12 cellular contexts compared by ENCODE assay signal in the genomic region with DNA sequence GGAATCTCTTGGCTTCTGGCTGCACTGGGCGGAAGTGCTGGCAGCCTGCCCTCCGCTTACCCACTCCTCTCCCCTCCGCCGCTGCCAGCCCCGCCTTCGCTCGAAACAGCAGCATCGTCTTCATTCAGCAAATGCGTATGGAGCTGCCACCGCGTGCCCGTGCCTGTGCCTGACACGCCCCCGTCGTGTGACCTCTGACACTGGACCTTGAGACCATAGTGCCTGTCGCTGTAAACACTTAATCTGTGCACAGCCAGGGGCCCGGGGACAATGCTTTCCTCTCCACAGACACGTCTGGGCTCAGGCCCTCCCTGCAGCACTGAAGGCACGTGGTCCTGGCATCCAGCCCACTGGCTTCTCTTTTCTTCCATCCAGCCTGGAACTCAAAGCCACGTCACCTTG.
DNase-seq lines count a peak whose midpoint lies in the region; ATAC-seq and TF ChIP-seq lines count a peak whose summit lies in the region.
"Had no signal": no experiment of that assay in that cellular context is flagged by ENCODE, and none has a peak within 500 bp of the region (broad histone marks: within the 10 kb centered on the region; RNA-seq: fewer than 3 reads in every experiment).

No MANE protein-coding gene starts in this region.

- H3K27ac ChIP-seq in prostate gland (no peak overlapping the region), WERI-Rb-1 (no peak overlapping the region)

- no peak for TF ChIP-seq POLR2A in prostate gland (IDR thresholded peaks at IDR 0.05)

- ATAC-seq in left ventricle myocardium superior: peak; percentile 80
- no peak for ATAC-seq in GM21786 (IDR thresholded peaks at IDR 0.05; ENCODE audit: unreplicated experiment)
- ATAC-seq in GM18868 (IDR thresholded peaks at IDR 0.05; ENCODE audit: unreplicated experiment): no peak

- no peaks in the 10 kb centered on the region for H3K36me3 ChIP-seq in prostate gland
- no peaks in the 10 kb centered on the region for H3K36me3 ChIP-seq in WERI-Rb-1

- no peak overlapping the region for H3K4me3 ChIP-seq in prostate gland
- H3K4me3 ChIP-seq in WERI-Rb-1 (ENCODE audit: low read depth, low read length): no peak overlapping the region

- intact Hi-C loops in left ventricle myocardium superior (cut with micrococcal nuclease) (no loop called here), prostate gland (cut with DNase I) (no loop called here)

- H3K4me1 ChIP-seq in prostate gland (replicated peaks): no peaks in the 10 kb centered on the region

- H3K27me3 ChIP-seq in prostate gland (replicated peaks; ENCODE audit: insufficient read depth): no peaks in the 10 kb centered on the region
- no peaks in the 10 kb centered on the region for H3K27me3 ChIP-seq in WERI-Rb-1 (ENCODE audit: insufficient read depth, low read depth, severe bottlenecking)

- H3K9me3 ChIP-seq in prostate gland: no peaks in the 10 kb centered on the region
- H3K9me3 ChIP-seq in WERI-Rb-1 (ENCODE audit: severe bottlenecking): no peaks in the 10 kb centered on the region

- WGBS in prostate gland: 7% methylated on average over 20 of the region's 20 CpGs

- DNase-seq in DMS79 (lab: John Stamatoyannopoulos, UW): peak; percentile 74
- DNase-seq in NCI-H2196 treated with DMSO at 0.1 percent for 48 hours (lab: John Stamatoyannopoulos, UW; ENCODE audit: unreplicated experiment): peak; percentile 22
- peak; percentile 75 for DNase-seq in left ventricle myocardium superior
- DNase-seq in prostate gland (ENCODE audit: low spot score): peak; percentile 32
- DNase-seq in NCI-H526 treated with DMSO at 0.1 percent for 48 hours (lab: John Stamatoyannopoulos, UW): no peak
- DNase-seq in WERI-Rb-1: no peak
- DNase-seq: activated naive CD4-positive, alpha-beta T cell; EL; NCI-H187 treated with DMSO at 0.1 percent for 48 hours; T-helper 9 cell had no signal

- TF ChIP-seq CTCF in prostate gland (IDR thresholded peaks at IDR 0.05) (no peak), WERI-Rb-1 (IDR thresholded peaks at IDR 0.05; ENCODE audit: low read depth, low read length) (no peak)

Comparison
In these comparisons a context has a peak if more than half of its experiments do, and no peak if none do; other contexts are left out.
1. DNase-seq: peak in DMS79 (single experiment), NCI-H2196 treated with DMSO at 0.1 percent for 48 hours (single experiment), left ventricle myocardium superior (single experiment) and prostate gland (single experiment); none in NCI-H526 treated with DMSO at 0.1 percent for 48 hours (single experiment) and WERI-Rb-1 (single experiment).